8 cellular contexts compared by ENCODE assay signal in genomic region chr1:11790880-11791715, GRCh38. TPM values are rescaled to one million over a fixed set of nuclear protein-coding genes. Genes with fewer than 3 reads are reported as not detected.
A peak's percentile ranks its signal among the peaks of the same experiment; 100 is the strongest.
DNase-seq lines count a peak whose midpoint lies in the region; ATAC-seq and TF ChIP-seq lines count a peak whose summit lies in the region.

No MANE protein-coding gene starts in this region.

- dilution Hi-C loops in IMR-90 (cut with HindIII; ENCODE audit: low sequenced_read_pairs, unreplicated experiment): no loop called here

- H4K91ac ChIP-seq in IMR-90 (ENCODE audit: insufficient read depth, low read depth, low read length): peak overlapping the region; percentile 90

- H2AFZ ChIP-seq in IMR-90 (replicated peaks; ENCODE audit: low read length, poor library complexity): peak overlapping the region; percentile 60

- H3K9me1 ChIP-seq in IMR-90 (ENCODE audit: insufficient read depth, low read length): peaks cover 37% of the 10 kb centered on the region

- no peaks in the 10 kb centered on the region for H4K20me1 ChIP-seq in IMR-90 (ENCODE audit: insufficient read depth, low read length)

- peak overlapping the region; percentile 82 for H3K23ac ChIP-seq in IMR-90 (ENCODE audit: low read depth, low read length)

- ATAC-seq in IMR-90 (ENCODE audit: low read depth): peak; percentile 85
- ATAC-seq in HG02610 (IDR thresholded peaks at IDR 0.05; ENCODE audit: unreplicated experiment): no peak
- ATAC-seq in activated T-cell treated with anti-CD3 and anti-CD28 coated beads, Interleukin-2, amount 50 U/mL, for 4 hours: no peak
- no peak for ATAC-seq in GM19395 (IDR thresholded peaks at IDR 0.05; ENCODE audit: unreplicated experiment)

- H3K27me3 ChIP-seq in IMR-90 (ENCODE audit: control insufficient read depth, insufficient read depth, low read length) (no peaks in the 10 kb centered on the region), layer of hippocampus (ENCODE audit: control insufficient read depth, insufficient read depth, low read length) (no peaks in the 10 kb centered on the region)

- peaks cover 44% of the 10 kb centered on the region for H3K36me3 ChIP-seq in IMR-90 (ENCODE audit: control insufficient read depth, insufficient read depth, low read length)

- H3K27me3 Mint-ChIP-seq in activated CD4-positive, alpha-beta T cell treated with anti-CD3 and anti-CD28 coated beads, Interleukin-2, amount 10 ng/mL, durations not matched to agents 24 days and 14 days: no peaks in the 10 kb centered on the region
- no peaks in the 10 kb centered on the region for H3K27me3 Mint-ChIP-seq in activated T-cell treated with anti-CD3 and anti-CD28 coated beads, Interleukin-2, amount 50 U/mL, for 4 hours (ENCODE audit: low read depth)

- peak overlapping the region; percentile 82 for H3K14ac ChIP-seq in IMR-90 (replicated peaks; ENCODE audit: low read depth, low read length)

- peak overlapping the region; percentile 91 for H2BK15ac ChIP-seq in IMR-90 (ENCODE audit: low read depth, low read length)

- H3K4me1 ChIP-seq in IMR-90 (ENCODE audit: control insufficient read depth, insufficient read depth, low read length): peaks cover 36% of the 10 kb centered on the region

- H3K4me3 ChIP-seq in IMR-90 (ENCODE audit: insufficient read depth, low read depth, low read length): no peak overlapping the region

- POLR2A ChIA-PET in IMR-90 (lab: Charles Lee; ENCODE audit: unreplicated experiment): no interaction called here

- peak overlapping the region; percentile 60 for H3K4me2 ChIP-seq in IMR-90 (ENCODE audit: low read depth, low read length)

- peak overlapping the region; percentile 94 for H2AK5ac ChIP-seq in IMR-90 (ENCODE audit: low read depth, low read length)

- peak overlapping the region; percentile 99 for H2AK9ac ChIP-seq in IMR-90 (replicated peaks; ENCODE audit: low read depth, low read length, poor library complexity)

- H3K18ac ChIP-seq in IMR-90 (ENCODE audit: low read depth, low read length): peak overlapping the region; percentile 77

- H3K79me1 ChIP-seq in IMR-90 (ENCODE audit: low read depth in 1 of 2, low read length in 2 of 2): peaks cover 0 to 17% of the 10 kb centered on the region in 2 experiments; a peak in 2 of 4 replicates

- H3K4me3 Mint-ChIP-seq in activated CD4-positive, alpha-beta T cell treated with anti-CD3 and anti-CD28 coated beads, Interleukin-2, amount 10 ng/mL, durations not matched to agents 24 days and 14 days: no peak overlapping the region
- no peak overlapping the region for H3K4me3 Mint-ChIP-seq in activated T-cell treated with anti-CD3 and anti-CD28 coated beads, Interleukin-2, amount 50 U/mL, for 4 hours

- H3K27ac Mint-ChIP-seq in activated CD4-positive, alpha-beta T cell treated with anti-CD3 and anti-CD28 coated beads, Interleukin-2, amount 10 ng/mL, durations not matched to agents 24 days and 14 days: no peak overlapping the region

- peak overlapping the region; percentile 86 for H2BK5ac ChIP-seq in IMR-90 (ENCODE audit: low read depth, low read length, poor library complexity, severe bottlenecking)

- peak overlapping the region; percentile 91 for H2BK20ac ChIP-seq in IMR-90 (ENCODE audit: low read depth, low read length)

- CTCF ChIA-PET in IMR-90 (lab: Yijun Ruan, JAX): interaction anchor here (0.6 kb wide), 1 partner anchor 17 kb away, joined by 5 read pairs; no protein-coding TSS in a partner anchor

- no peaks in the 10 kb centered on the region for H3K9me3 ChIP-seq in IMR-90 (ENCODE audit: control insufficient read depth, insufficient read depth, low read length)

- peak overlapping the region; percentile 69 for H4K5ac ChIP-seq in IMR-90 (ENCODE audit: low read depth, low read length)

- DNase-seq in IMR-90: peak; percentile 95
- DNase-seq in brain pericyte (ENCODE audit: low read depth, low spot score): peak; percentile 75
- peak in 40 of 49 donors; percentile 13 to 83 (median 44) for DNase-seq in substantia nigra (lab: John Stamatoyannopoulos, UW)
- no peak for DNase-seq in activated CD4-positive, alpha-beta T cell treated with anti-CD3 and anti-CD28 coated beads, Interleukin-2, amount 10 ng/mL, durations not matched to agents 24 days and 14 days
- DNase-seq in activated T-cell treated with anti-CD3 and anti-CD28 coated beads, Interleukin-2, amount 50 U/mL, for 4 hours: no peak

- H3K56ac ChIP-seq in IMR-90 (ENCODE audit: extremely low read depth, insufficient read depth, low read length): peak overlapping the region; percentile 40; the same call in 1 of the 2 replicates

- 0 out of 2 replicates have a peak, but pooled peaks have one; percentile 11 for TF ChIP-seq POLR2A in IMR-90 (IDR thresholded peaks at IDR 0.05; ENCODE audit: low read depth, low read length)

- WGBS in IMR-90 (ENCODE audit: extremely low coverage in 2 of 2, insufficient read length in 1 of 2), 2 experiments: 82% methylated on average over 7 of the region's 19 CpGs; no CpG with 5 or more reads in 1 of the 2 experiments

- H3K36me3 Mint-ChIP-seq in activated CD4-positive, alpha-beta T cell treated with anti-CD3 and anti-CD28 coated beads, Interleukin-2, amount 10 ng/mL, durations not matched to agents 24 days and 14 days (ENCODE audit: low read depth): peaks cover 24% of the 10 kb centered on the region
- peaks cover 23% of the 10 kb centered on the region for H3K36me3 Mint-ChIP-seq in activated T-cell treated with anti-CD3 and anti-CD28 coated beads, Interleukin-2, amount 50 U/mL, for 4 hours (ENCODE audit: insufficient read depth)

- peak overlapping the region; percentile 95 for H2BK120ac ChIP-seq in IMR-90 (ENCODE audit: low read depth, low read length)

- TF ChIP-seq CTCF in IMR-90 (conservative IDR thresholded peaks at IDR 0.05; ENCODE audit: low read depth, low read length): no peak

- no peaks in the 10 kb centered on the region for H3K4me1 Mint-ChIP-seq in activated CD4-positive, alpha-beta T cell treated with anti-CD3 and anti-CD28 coated beads, Interleukin-2, amount 10 ng/mL, durations not matched to agents 24 days and 14 days
- no peaks in the 10 kb centered on the region for H3K4me1 Mint-ChIP-seq in activated T-cell treated with anti-CD3 and anti-CD28 coated beads, Interleukin-2, amount 50 U/mL, for 4 hours (ENCODE audit: low read depth)

- no TSS peak for BruUV-seq in IMR-90 (replicated peaks; lab: Mats Ljungman, UMichigan)

- in situ Hi-C loops in IMR-90 (cut with MboI; ENCODE audit: low sequenced_read_pairs): no loop called here

- H3K4ac ChIP-seq in IMR-90 (ENCODE audit: low read depth, low read length): peak overlapping the region; percentile 96

- H4K8ac ChIP-seq in IMR-90 (ENCODE audit: low read depth in 2 of 2, low read length in 2 of 2): peak overlapping the region; percentile 64 to 92

- intact Hi-C loops in IMR-90 (cut with micrococcal nuclease): no loop called here
- intact Hi-C loops in activated CD4-positive, alpha-beta T cell treated with anti-CD3 and anti-CD28 coated beads, Interleukin-2, amount 10 ng/mL, durations not matched to agents 24 days and 14 days (cut with micrococcal nuclease): no loop called here

- TF ChIP-seq RAD21 in IMR-90 (IDR thresholded peaks at IDR 0.05; ENCODE audit: low read length): no peak

- H3K27ac ChIP-seq in IMR-90 (ENCODE audit: insufficient read depth, low read length) (peak overlapping the region; percentile 90), layer of hippocampus (ENCODE audit: low read depth, low read length) (peak overlapping the region; percentile 89), substantia nigra (ENCODE audit: low read depth, low read length, poor library complexity, severe bottlenecking) (peak overlapping the region; percentile 74)

- H3K9me3 Mint-ChIP-seq in activated CD4-positive, alpha-beta T cell treated with anti-CD3 and anti-CD28 coated beads, Interleukin-2, amount 10 ng/mL, durations not matched to agents 24 days and 14 days: no peaks in the 10 kb centered on the region
- H3K9me3 Mint-ChIP-seq in activated T-cell treated with anti-CD3 and anti-CD28 coated beads, Interleukin-2, amount 50 U/mL, for 4 hours: no peaks in the 10 kb centered on the region

- no peak overlapping the region for H3K9ac ChIP-seq in IMR-90 (ENCODE audit: low read depth, low read length)

RNA-seq across cellular contexts. Expression of gene MTHFR, which starts 14.7 kb away (rescaled TPM):
- total RNA-seq in IMR-90 (2012; rRNA removed): 6.7 and 7.3 TPM in 2 replicates
- 6.7 and 7.4 TPM in 2 replicates for polyA plus RNA-seq in IMR-90 (2012; rRNA removed)
- 3.5 and 5.5 TPM in 2 replicates for polyA plus RNA-seq in IMR-90 (2012; cell fraction: cytosol; rRNA removed)
- 16.7 and 23.0 TPM in 2 replicates for polyA plus RNA-seq in IMR-90 (2012; cell fraction: nucleus; rRNA removed; ENCODE audit: low replicate concordance)
- 15.6 and 18.4 TPM in 2 replicates for total RNA-seq in activated CD4-positive, alpha-beta T cell treated with anti-CD3 and anti-CD28 coated beads, Interleukin-2, amount 10 ng/mL, durations not matched to agents 24 days and 14 days
- total RNA-seq in activated T-cell treated with anti-CD3 and anti-CD28 coated beads, Interleukin-2, amount 50 U/mL, for 4 hours: 10 to 100 TPM; 13.1 to 17.0 (median 14.9) TPM

RNA-seq across cellular contexts. Expression of gene CLCN6, which starts 14.9 kb away (rescaled TPM):
- 4.1 and 5.0 TPM in 2 replicates for total RNA-seq in IMR-90 (2012; rRNA removed)
- 9.7 and 10.6 TPM in 2 replicates for polyA plus RNA-seq in IMR-90 (2012; rRNA removed)
- 3.5 and 5.0 TPM in 2 replicates for polyA plus RNA-seq in IMR-90 (2012; cell fraction: cytosol; rRNA removed)
- polyA plus RNA-seq in IMR-90 (2012; cell fraction: nucleus; rRNA removed; ENCODE audit: low replicate concordance): 42.7 and 54.8 TPM in 2 replicates
- total RNA-seq in activated CD4-positive, alpha-beta T cell treated with anti-CD3 and anti-CD28 coated beads, Interleukin-2, amount 10 ng/mL, durations not matched to agents 24 days and 14 days: 12.7 and 15.2 TPM in 2 replicates
- 10 to 100 TPM in 2 of 3 donors, 1 to 10 TPM in 1; 8.6 to 13.5 (median 10.7) TPM for total RNA-seq in activated T-cell treated with anti-CD3 and anti-CD28 coated beads, Interleukin-2, amount 50 U/mL, for 4 hours

RNA-seq across cellular contexts. Expression of gene C1orf167, which starts 29.1 kb away (rescaled TPM):
- under 0.01 and 0.28 TPM in 2 replicates for total RNA-seq in IMR-90 (2012; rRNA removed)
- 0.15 and 0.27 TPM in 2 replicates for polyA plus RNA-seq in IMR-90 (2012; rRNA removed)
- 0.10 and 0.42 TPM in 2 replicates for polyA plus RNA-seq in IMR-90 (2012; cell fraction: cytosol; rRNA removed)
- polyA plus RNA-seq in IMR-90 (2012; cell fraction: nucleus; rRNA removed; ENCODE audit: low replicate concordance): 0.06 and 0.27 TPM in 2 replicates
- not detected in 2 replicates for total RNA-seq in activated CD4-positive, alpha-beta T cell treated with anti-CD3 and anti-CD28 coated beads, Interleukin-2, amount 10 ng/mL, durations not matched to agents 24 days and 14 days
- total RNA-seq in activated T-cell treated with anti-CD3 and anti-CD28 coated beads, Interleukin-2, amount 50 U/mL, for 4 hours: not detected

RNA-seq across cellular contexts. Expression of gene AGTRAP, which starts 55.2 kb away (rescaled TPM):
- 21.5 and 22.2 TPM in 2 replicates for total RNA-seq in IMR-90 (2012; rRNA removed)
- 57.7 and 64.3 TPM in 2 replicates for polyA plus RNA-seq in IMR-90 (2012; rRNA removed)
- polyA plus RNA-seq in IMR-90 (2012; cell fraction: cytosol; rRNA removed): 32.7 and 80.8 TPM in 2 replicates
- 42.2 and 63.8 TPM in 2 replicates for polyA plus RNA-seq in IMR-90 (2012; cell fraction: nucleus; rRNA removed; ENCODE audit: low replicate concordance)
- 13.1 and 14.0 TPM in 2 replicates for total RNA-seq in activated CD4-positive, alpha-beta T cell treated with anti-CD3 and anti-CD28 coated beads, Interleukin-2, amount 10 ng/mL, durations not matched to agents 24 days and 14 days
- total RNA-seq in activated T-cell treated with anti-CD3 and anti-CD28 coated beads, Interleukin-2, amount 50 U/mL, for 4 hours: 1 to 10 TPM; 6.5 to 7.8 (median 7.1) TPM

RNA-seq across cellular contexts. Expression of gene NPPA, which starts 56.5 kb away (rescaled TPM):
- total RNA-seq in IMR-90 (2012; rRNA removed): not detected in 2 replicates
- not detected in 2 replicates for polyA plus RNA-seq in IMR-90 (2012; rRNA removed)
- polyA plus RNA-seq in IMR-90 (2012; cell fraction: cytosol; rRNA removed): not detected in 2 replicates
- polyA plus RNA-seq in IMR-90 (2012; cell fraction: nucleus; rRNA removed; ENCODE audit: low replicate concordance): not detected in 2 replicates
- not detected in 2 replicates for total RNA-seq in activated CD4-positive, alpha-beta T cell treated with anti-CD3 and anti-CD28 coated beads, Interleukin-2, amount 10 ng/mL, durations not matched to agents 24 days and 14 days
- not detected for total RNA-seq in activated T-cell treated with anti-CD3 and anti-CD28 coated beads, Interleukin-2, amount 50 U/mL, for 4 hours

Comparison
In these comparisons a context has a peak if more than half of its experiments do, and no peak if none do; other contexts are left out.
1. DNase-seq: peak in IMR-90 (single experiment), brain pericyte (single experiment) and substantia nigra (40 of 49); none in activated CD4-positive, alpha-beta T cell treated with anti-CD3 and anti-CD28 coated beads, Interleukin-2, amount 10 ng/mL, durations not matched to agents 24 days and 14 days (single experiment) and activated T-cell treated with anti-CD3 and anti-CD28 coated beads, Interleukin-2, amount 50 U/mL, for 4 hours (single experiment).
2. Peak in every context shown above with its lines, with median percentiles within 50 percentile points of each other: H3K27ac ChIP-seq.